ENCODE assay signal across 14 cellular contexts in the genomic region with DNA sequence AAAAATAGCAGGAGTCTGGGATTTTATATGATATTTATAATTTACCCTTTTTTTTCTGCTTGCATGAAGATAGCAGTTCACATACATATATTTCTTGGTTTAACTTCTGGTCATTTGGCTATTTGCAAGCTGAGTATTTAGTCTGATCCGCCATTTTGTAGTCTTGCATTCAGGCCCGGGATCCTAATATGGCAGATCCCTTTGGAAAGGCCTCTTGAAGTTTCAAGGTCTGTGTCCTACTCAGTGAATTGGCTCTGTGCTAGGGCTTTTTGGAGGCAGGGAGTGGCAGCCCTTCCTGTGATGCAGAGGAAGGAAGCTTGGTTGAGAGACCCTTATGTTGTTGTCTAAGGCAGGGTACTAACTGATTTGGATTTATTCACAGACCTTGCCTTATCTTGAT. TPM values are rescaled to one million over a fixed set of nuclear protein-coding genes. Genes with fewer than 3 reads are reported as not detected.
DNase-seq lines count a peak whose midpoint lies in the region; ATAC-seq, FAIRE-seq and TF ChIP-seq lines count a peak whose summit lies in the region.
"Had no signal": no experiment of that assay in that cellular context is flagged by ENCODE, and none has a peak within 500 bp of the region (broad histone marks: within the 10 kb centered on the region; RNA-seq: fewer than 3 reads in every experiment).

No MANE protein-coding gene starts in this region.

- no peak for FAIRE-seq in D721Med (lab: Jason Lieb, UNC)

- peaks cover 21% of the 10 kb centered on the region for H3K4me1 Mint-ChIP-seq in activated CD8-positive, alpha-beta T cell treated with anti-CD3 and anti-CD28 coated beads, Interleukin-2, amount 10 ng/mL, durations not matched to agents 7 days and 5 days (ENCODE audit: low read depth)
- H3K4me1 Mint-ChIP-seq in type B pancreatic cell (ENCODE audit: unreplicated experiment): no peaks in the 10 kb centered on the region

- CTCF ChIA-PET in activated CD8-positive, alpha-beta T cell treated with anti-CD3 and anti-CD28 coated beads, Interleukin-2, amount 10 ng/mL, durations not matched to agents 7 days and 5 days (lab: Charles Lee): no interaction called here

- H3K9me3 ChIP-seq in heart right ventricle (peaks cover 0 to 37% (median 0%) of the 10 kb centered on the region in 11 donors), iPS-18c (ENCODE audit: control insufficient read depth, insufficient read depth, low read length) (peaks cover 16% of the 10 kb centered on the region), sigmoid colon (peaks cover 0 to 3% (median 0%) of the 10 kb centered on the region in 4 donors), HAP-1 (no peaks in the 10 kb centered on the region; the same call in 1 of the 2 replicates)
- H3K9me3 ChIP-seq: thyroid gland had no signal

- no peak for TF ChIP-seq CTCF in heart right ventricle (IDR thresholded peaks at IDR 0.05)
- no peak for TF ChIP-seq CTCF in type B pancreatic cell (conservative IDR thresholded peaks at IDR 0.05)
- no peak for TF ChIP-seq CTCF in sigmoid colon (IDR thresholded peaks at IDR 0.05)
- TF ChIP-seq CTCF in D721Med (IDR thresholded peaks at IDR 0.05; ENCODE audit: insufficient read depth, missing control alignments): no peak

- intact Hi-C loops in heart right ventricle (cut with DNase I) (loop anchor here in 2 of 10 donors (5.0 to 10.0 kb wide), 2 partner anchors 480 to 1127 kb away; a partner anchor contains a TSS), Right ventricle myocardium inferior (cut with DNase I) (loop anchor here (5.0 kb wide), 1 partner anchor 100 kb away; no protein-coding TSS in a partner anchor), sigmoid colon (cut with DNase I) (loop anchor here (5.0 kb wide), 1 partner anchor 480 kb away; a partner anchor contains a TSS)

- POLR2A ChIA-PET in activated CD8-positive, alpha-beta T cell treated with anti-CD3 and anti-CD28 coated beads, Interleukin-2, amount 10 ng/mL, durations not matched to agents 7 days and 5 days (lab: Charles Lee): interaction anchor here (0.5 kb wide), 1 partner anchor 897 kb away, joined by 3 read pairs; no protein-coding TSS in a partner anchor

- peak overlapping the region; percentile 55 for H3K27ac Mint-ChIP-seq in activated CD8-positive, alpha-beta T cell treated with anti-CD3 and anti-CD28 coated beads, Interleukin-2, amount 10 ng/mL, durations not matched to agents 7 days and 5 days
- H3K27ac Mint-ChIP-seq in type B pancreatic cell: peak overlapping the region; percentile 35

- H3K27me3 Mint-ChIP-seq in activated CD8-positive, alpha-beta T cell treated with anti-CD3 and anti-CD28 coated beads, Interleukin-2, amount 10 ng/mL, durations not matched to agents 7 days and 5 days (ENCODE audit: low read depth): no peaks in the 10 kb centered on the region
- no peaks in the 10 kb centered on the region for H3K27me3 Mint-ChIP-seq in type B pancreatic cell

- H3K4me3 ChIP-seq in heart right ventricle (peak overlapping the region in 6 of 10 donors; percentile 43 to 86 (median 78)), iPS-18c (ENCODE audit: insufficient read depth, low read depth, low read length) (peak overlapping the region; percentile 83; the same call in 1 of the 2 replicates), sigmoid colon (no peak overlapping the region), HAP-1 (no peak overlapping the region)

- H3K36me3 ChIP-seq in heart right ventricle: peaks cover 0 to 9% (median under 1%) of the 10 kb centered on the region in 9 donors
- peaks cover 0 to 7% (median 0%) of the 10 kb centered on the region in 4 donors for H3K36me3 ChIP-seq in sigmoid colon
- H3K36me3 ChIP-seq in HAP-1 (replicated peaks): no peaks in the 10 kb centered on the region
- H3K36me3 ChIP-seq: thyroid gland had no signal

- H3K27me3 ChIP-seq in heart right ventricle (no peaks in the 10 kb centered on the region), sigmoid colon (no peaks in the 10 kb centered on the region), HAP-1 (ENCODE audit: low read depth) (no peaks in the 10 kb centered on the region)
- H3K27me3 ChIP-seq: thyroid gland had no signal

- peak overlapping the region; percentile 22 for H3K4me3 Mint-ChIP-seq in activated CD8-positive, alpha-beta T cell treated with anti-CD3 and anti-CD28 coated beads, Interleukin-2, amount 10 ng/mL, durations not matched to agents 7 days and 5 days
- peak overlapping the region; percentile 78 for H3K4me3 Mint-ChIP-seq in type B pancreatic cell

- TF ChIP-seq EP300 in sigmoid colon (IDR thresholded peaks at IDR 0.05): no peak

- peak overlapping the region in 4 of 10 donors; percentile 2 to 32 (median 26) for H3K27ac ChIP-seq in heart right ventricle
- peak overlapping the region in 1 of 4 donors; percentile 11 for H3K27ac ChIP-seq in sigmoid colon
- H3K27ac ChIP-seq: thyroid gland had no signal

- ATAC-seq in heart right ventricle: no peak
- ATAC-seq in Right ventricle myocardium inferior: no peak
- no peak for ATAC-seq in activated CD8-positive, alpha-beta T cell treated with anti-CD3 and anti-CD28 coated beads, Interleukin-2, amount 10 ng/mL, durations not matched to agents 7 days and 5 days
- ATAC-seq: activated T-cell treated with anti-CD3 and anti-CD28 coated beads, Interleukin-2, amount 50 U/mL, for 72 hours; left lung had no signal

- peaks cover 17% of the 10 kb centered on the region for H3K9me3 Mint-ChIP-seq in activated CD8-positive, alpha-beta T cell treated with anti-CD3 and anti-CD28 coated beads, Interleukin-2, amount 10 ng/mL, durations not matched to agents 7 days and 5 days (ENCODE audit: insufficient read depth)
- no peaks in the 10 kb centered on the region for H3K9me3 Mint-ChIP-seq in type B pancreatic cell
- H3K9me3 Mint-ChIP-seq: activated T-cell treated with anti-CD3 and anti-CD28 coated beads, Interleukin-2, amount 50 U/mL, for 72 hours had no signal

- no peak for TF ChIP-seq POLR2A in sigmoid colon (IDR thresholded peaks at IDR 0.05)

- H3K4me1 ChIP-seq in heart right ventricle: peaks cover 0 to 6% (median 0%) of the 10 kb centered on the region in 9 donors
- peaks cover 0 to 5% (median 0%) of the 10 kb centered on the region in 4 donors for H3K4me1 ChIP-seq in sigmoid colon
- H3K4me1 ChIP-seq in HAP-1: no peaks in the 10 kb centered on the region
- H3K4me1 ChIP-seq: left lung had no signal

- 62 to 72% methylated on average over 2 of the region's 2 CpGs for WGBS in heart right ventricle, 2 donors
- WGBS in sigmoid colon, 2 donors: 80 to 91% methylated on average over 2 of the region's 2 CpGs

- DNase-seq in heart right ventricle: no peak
- DNase-seq in Right ventricle myocardium inferior (ENCODE audit: missing footprints): no peak
- no peak for DNase-seq in activated CD8-positive, alpha-beta T cell treated with anti-CD3 and anti-CD28 coated beads, Interleukin-2, amount 10 ng/mL, durations not matched to agents 7 days and 5 days
- DNase-seq in type B pancreatic cell (ENCODE audit: extremely low spot score, unreplicated experiment): no peak
- no peak for DNase-seq in sigmoid colon
- no peak for DNase-seq in D721Med (ENCODE audit: insufficient read length, low spot score)
- no peak for DNase-seq in HAP-1 (ENCODE audit: low spot score in 2 of 2)
- DNase-seq: activated T-cell treated with anti-CD3 and anti-CD28 coated beads, Interleukin-2, amount 50 U/mL, for 72 hours; cerebellar nuclear complex; left lung; NCI-H2171; RPMI8226; thyroid gland had no signal

- H3K36me3 Mint-ChIP-seq in activated CD8-positive, alpha-beta T cell treated with anti-CD3 and anti-CD28 coated beads, Interleukin-2, amount 10 ng/mL, durations not matched to agents 7 days and 5 days (ENCODE audit: low read depth): peaks cover 33% of the 10 kb centered on the region
- no peaks in the 10 kb centered on the region for H3K36me3 Mint-ChIP-seq in type B pancreatic cell

- in situ Hi-C loops in HAP-1 (cut with MboI; ENCODE audit: low sequenced_read_pairs): no loop called here

RNA-seq across cellular contexts. Expression of a gene that starts 2.9 kb away (rescaled TPM):
- total RNA-seq in heart right ventricle (100 to 1,000 TPM; 306 to 575 (median 414) TPM), Right ventricle myocardium inferior (408 TPM), type B pancreatic cell (ENCODE audit: low replicate concordance) (91.8 and 106 TPM in 2 replicates), sigmoid colon (100 to 1,000 TPM in 3 of 4 donors, 10 to 100 TPM in 1; 84.5 to 134 (median 110) TPM)
- polyA plus RNA-seq in heart right ventricle (100 to 1,000 TPM; 201 to 285 TPM), sigmoid colon (10 to 100 TPM; 28.4 to 56.4 (median 53.5) TPM)
- 10 to 100 TPM; 54.2 to 61.4 TPM for total RNA-seq in activated CD8-positive, alpha-beta T cell treated with anti-CD3 and anti-CD28 coated beads, Interleukin-2, amount 10 ng/mL, durations not matched to agents 7 days and 5 days

RNA-seq across cellular contexts. Expression of a gene that starts 2.9 kb away (rescaled TPM):
- total RNA-seq in heart right ventricle (10 to 100 TPM; 25.9 to 76.6 (median 50.7) TPM), Right ventricle myocardium inferior (57.8 TPM), type B pancreatic cell (ENCODE audit: low replicate concordance) (16.7 and 20.2 TPM in 2 replicates), sigmoid colon (10 to 100 TPM in 2 of 4 donors, 1 to 10 TPM in 2; 3.3 to 21.8 (median 9.1) TPM)
- polyA plus RNA-seq in heart right ventricle (10 to 100 TPM; 11.7 to 18.9 TPM), sigmoid colon (10 to 100 TPM in 1 of 3 donors, 1 to 10 TPM in 2; 4.4 to 34.2 (median 5.7) TPM)
- total RNA-seq in activated CD8-positive, alpha-beta T cell treated with anti-CD3 and anti-CD28 coated beads, Interleukin-2, amount 10 ng/mL, durations not matched to agents 7 days and 5 days: 10 to 100 TPM in 1 of 2 experiments, 1 to 10 TPM in 1; 6.2 to 10.3 TPM

Comparison
In these comparisons a context has a peak if more than half of its experiments do, and no peak if none do; other contexts are left out.
1. H3K4me3 ChIP-seq: peak in heart right ventricle (6 of 10) and iPS-18c (single experiment); none in sigmoid colon (0 of 4) and HAP-1 (single experiment).